ENCODE assay signal across 8 cellular contexts in genomic region chr4:182142146-182143085, GRCh38.
DNase-seq lines count a peak whose midpoint lies in the region; ATAC-seq and TF ChIP-seq lines count a peak whose summit lies in the region.

No MANE protein-coding gene starts in this region.

- H3K27ac Mint-ChIP-seq in neural crest cell (ENCODE audit: unreplicated experiment): no peak overlapping the region

- H3K27me3 Mint-ChIP-seq in neural crest cell (ENCODE audit: low read depth): peaks cover 67% of the 10 kb centered on the region

- no peaks in the 10 kb centered on the region for H3K9me3 Mint-ChIP-seq in neural crest cell

- no peaks in the 10 kb centered on the region for H3K9me3 ChIP-seq in fibroblast of lung (ENCODE audit: control insufficient read depth, insufficient read depth, low read depth, low read length)

- DNase-seq in AG04449 (ENCODE audit: low read depth, low spot score) (no peak), NCI-H69 (lab: John Stamatoyannopoulos, UW) (peak; percentile 84), fibroblast of lung (ENCODE audit: low read depth in 2 of 2) (peak; percentile 64 to 81), neural crest cell (ENCODE audit: low read depth, low spot score) (peak; percentile 31), NCI-H2081 (lab: John Stamatoyannopoulos, UW) (no peak)
- no peak for DNase-seq in activated CD4-positive, CD25-positive, alpha-beta regulatory T cell (lab: John Stamatoyannopoulos, UW)

- no peak overlapping the region for H3K9ac ChIP-seq in fibroblast of lung (ENCODE audit: insufficient read depth, low read length)

- no peaks in the 10 kb centered on the region for H3K36me3 Mint-ChIP-seq in neural crest cell (ENCODE audit: low read depth)

- H3K4me3 ChIP-seq in AG04449 (ENCODE audit: low read depth, low read length): peak overlapping the region; percentile 78
- H3K4me3 ChIP-seq in fibroblast of lung (replicated peaks in 1 of 4; ENCODE audit: control extremely low read depth in 1 of 4, insufficient read depth in 1 of 4, low read depth in 3 of 4, low read length in 4 of 4): peak overlapping the region; percentile 53 to 84 (median 64)

- H3K79me2 ChIP-seq in fibroblast of lung (ENCODE audit: control insufficient read depth, insufficient read depth, low read length): no peaks in the 10 kb centered on the region

- peaks cover 15% of the 10 kb centered on the region for H3K27me3 ChIP-seq in fibroblast of lung (ENCODE audit: control insufficient read depth, insufficient read depth, low read length)

- H3K4me2 ChIP-seq in fibroblast of lung (ENCODE audit: extremely low read depth, insufficient read depth, low read length): peak overlapping the region; percentile 73

- H2AFZ ChIP-seq in fibroblast of lung (ENCODE audit: low read length): peak overlapping the region; percentile 6

- POLR2A ChIA-PET in AG04449 (lab: Yijun Ruan, JAX): interaction anchor here (0.9 kb wide), 1 partner anchor 183 kb away, joined by 5 read pairs; no protein-coding TSS in a partner anchor

- CTCF ChIA-PET in AG04449 (lab: Yijun Ruan, JAX): interaction anchor here (1.0 to 1.3 kb wide), 3 partner anchors 9 to 30 kb away, joined by 3 to 9 read pairs (median 3); no protein-coding TSS in a partner anchor

- no peaks in the 10 kb centered on the region for H3K36me3 ChIP-seq in fibroblast of lung (ENCODE audit: control insufficient read depth, insufficient read depth, low read length)

- TF ChIP-seq CTCF in AG04449 (IDR thresholded peaks at IDR 0.05; ENCODE audit: insufficient read depth, low read length, missing control alignments) (peak; percentile 13), fibroblast of lung (conservative IDR thresholded peaks at IDR 0.05 in 1 of 2, IDR thresholded peaks at IDR 0.05 in 1 of 2; ENCODE audit: low read depth in 1 of 2, low read length in 2 of 2) (peak in 1 of 2 donors; percentile 21), neural crest cell (conservative IDR thresholded peaks at IDR 0.05) (no peak)

- H4K20me1 ChIP-seq in fibroblast of lung (ENCODE audit: control insufficient read depth, extremely low read depth, insufficient read depth, low read length): no peaks in the 10 kb centered on the region

- no peak overlapping the region for H3K27ac ChIP-seq in fibroblast of lung (ENCODE audit: insufficient read depth, low read length)

- peaks cover 45% of the 10 kb centered on the region for H3K4me1 Mint-ChIP-seq in neural crest cell

- peak overlapping the region; percentile 95 for H3K4me3 Mint-ChIP-seq in neural crest cell

- no peak for ATAC-seq in GM21619 (IDR thresholded peaks at IDR 0.05; ENCODE audit: unreplicated experiment)
- ATAC-seq in GM21576 (IDR thresholded peaks at IDR 0.05; ENCODE audit: unreplicated experiment): no peak

- H3K4me1 ChIP-seq in fibroblast of lung (ENCODE audit: control insufficient read depth, extremely low read depth, insufficient read depth, low read length): no peaks in the 10 kb centered on the region

Comparison
In these comparisons a context has a peak if more than half of its experiments do, and no peak if none do; other contexts are left out.
1. DNase-seq: peak in NCI-H69 (single experiment), fibroblast of lung (2 of 2) and neural crest cell (single experiment); none in AG04449 (single experiment), NCI-H2081 (0 of 2) and activated CD4-positive, CD25-positive, alpha-beta regulatory T cell (0 of 4).